Comparison of ENCODE assay signal across 19 cellular contexts in genomic region chr4:13452927-13453579, GRCh38. TPM values are rescaled to one million over a fixed set of nuclear protein-coding genes. Genes with fewer than 3 reads are reported as not detected.
DNase-seq lines count a peak whose midpoint lies in the region; ATAC-seq and TF ChIP-seq lines count a peak whose summit lies in the region.
"Had no signal": no experiment of that assay in that cellular context is flagged by ENCODE, and none has a peak within 500 bp of the region (broad histone marks: within the 10 kb centered on the region; RNA-seq: fewer than 3 reads in every experiment).

No MANE protein-coding gene starts in this region.

- H3K27me3 Mint-ChIP-seq in activated naive CD4-positive, alpha-beta T cell treated with anti-CD3 and anti-CD28 coated beads, Interleukin-2, amount 10 ng/mL, durations not matched to agents 7 days and 5 days = no peaks in the 10 kb centered on the region
- H3K27me3 Mint-ChIP-seq in activated naive CD4-positive, alpha-beta T cell treated with anti-CD3 and anti-CD28 coated beads for 36 hours (ENCODE audit: low read depth) = no peaks in the 10 kb centered on the region
- H3K27me3 Mint-ChIP-seq in activated T-helper 2 cell treated with anti-CD3 and anti-CD28 coated beads, Interferon-gamma antibody, Interleukin-2, Interleukin-4, amounts not matched to agents 10 μg/mL and 5 μg/mL and 100 μg/mL, durations not matched to agents 14 hours and 24 hours and 36 hours (ENCODE audit: low read depth) = no peaks in the 10 kb centered on the region

- H3K27ac Mint-ChIP-seq in activated naive CD4-positive, alpha-beta T cell treated with anti-CD3 and anti-CD28 coated beads, Interleukin-2, amount 10 ng/mL, durations not matched to agents 7 days and 5 days = peak overlapping the region; percentile 82
- H3K27ac Mint-ChIP-seq in activated naive CD4-positive, alpha-beta T cell treated with anti-CD3 and anti-CD28 coated beads for 36 hours = no peak overlapping the region
- peak overlapping the region; percentile 31 for H3K27ac Mint-ChIP-seq in activated T-helper 2 cell treated with anti-CD3 and anti-CD28 coated beads, Interferon-gamma antibody, Interleukin-2, Interleukin-4, amounts not matched to agents 10 μg/mL and 5 μg/mL and 100 μg/mL, durations not matched to agents 14 hours and 24 hours and 36 hours
- H3K27ac Mint-ChIP-seq: neural progenitor cell had no signal

- TF ChIP-seq CTCF in smooth muscle cell (IDR thresholded peaks at IDR 0.05; ENCODE audit: borderline replicate concordance, insufficient read depth, poor library complexity, severe bottlenecking) (no peak), spleen (IDR thresholded peaks at IDR 0.05 in 8 of 11, conservative IDR thresholded peaks at IDR 0.05 in 3 of 11) (no peak)

- no peak overlapping the region for H3K4me2 ChIP-seq in smooth muscle cell
- H3K4me2 ChIP-seq: neural progenitor cell had no signal

- H4K20me1 ChIP-seq in smooth muscle cell (ENCODE audit: low read depth) = no peaks in the 10 kb centered on the region

- H3F3A ChIP-seq in smooth muscle cell (ENCODE audit: low read depth) = no peaks in the 10 kb centered on the region

- H3K4me1 ChIP-seq in smooth muscle cell (ENCODE audit: low read depth) (no peaks in the 10 kb centered on the region), spleen (peaks cover 0 to 11% (median 0%) of the 10 kb centered on the region in 6 donors)
- H3K4me1 ChIP-seq: neural progenitor cell, right atrium auricular region, tibial artery had no signal

- no peak overlapping the region for H2AFZ ChIP-seq in smooth muscle cell (ENCODE audit: low read depth)
- H2AFZ ChIP-seq: neural progenitor cell had no signal

- no peak overlapping the region for H3K9ac ChIP-seq in smooth muscle cell (ENCODE audit: low read depth)
- H3K9ac ChIP-seq: neural progenitor cell had no signal

- H3K79me2 ChIP-seq in smooth muscle cell (ENCODE audit: low read depth) = peaks cover 3% of the 10 kb centered on the region

- 100% methylated on average over 1 of the region's 1 CpG for WGBS in smooth muscle cell (ENCODE audit: low lambda C conversion rate)
- 59 to 89% (median 87%) methylated on average over 1 of the region's 1 CpG for WGBS in spleen, 5 donors

- peaks cover 20% of the 10 kb centered on the region for H3K4me1 Mint-ChIP-seq in activated naive CD4-positive, alpha-beta T cell treated with anti-CD3 and anti-CD28 coated beads, Interleukin-2, amount 10 ng/mL, durations not matched to agents 7 days and 5 days
- peaks cover 19% of the 10 kb centered on the region for H3K4me1 Mint-ChIP-seq in activated naive CD4-positive, alpha-beta T cell treated with anti-CD3 and anti-CD28 coated beads for 36 hours (ENCODE audit: low read depth)
- H3K4me1 Mint-ChIP-seq in activated T-helper 2 cell treated with anti-CD3 and anti-CD28 coated beads, Interferon-gamma antibody, Interleukin-2, Interleukin-4, amounts not matched to agents 10 μg/mL and 5 μg/mL and 100 μg/mL, durations not matched to agents 14 hours and 24 hours and 36 hours (ENCODE audit: low read depth) = peaks cover 14% of the 10 kb centered on the region
- H3K4me1 Mint-ChIP-seq: neural progenitor cell had no signal

- peaks cover 14% of the 10 kb centered on the region for H3K9me3 Mint-ChIP-seq in activated naive CD4-positive, alpha-beta T cell treated with anti-CD3 and anti-CD28 coated beads, Interleukin-2, amount 10 ng/mL, durations not matched to agents 7 days and 5 days
- peaks cover 2% of the 10 kb centered on the region for H3K9me3 Mint-ChIP-seq in activated naive CD4-positive, alpha-beta T cell treated with anti-CD3 and anti-CD28 coated beads for 36 hours
- H3K9me3 Mint-ChIP-seq in activated T-helper 2 cell treated with anti-CD3 and anti-CD28 coated beads, Interferon-gamma antibody, Interleukin-2, Interleukin-4, amounts not matched to agents 10 μg/mL and 5 μg/mL and 100 μg/mL, durations not matched to agents 14 hours and 24 hours and 36 hours = peaks cover 29% of the 10 kb centered on the region

- peak; percentile 85 for ATAC-seq in HG03342 (IDR thresholded peaks at IDR 0.05; ENCODE audit: unreplicated experiment)
- no peak for ATAC-seq in HG03520 (IDR thresholded peaks at IDR 0.05; ENCODE audit: unreplicated experiment)
- ATAC-seq: PC-3 had no signal

- CTCF ChIA-PET in activated naive CD4-positive, alpha-beta T cell treated with anti-CD3 and anti-CD28 coated beads, Interleukin-2, amount 10 ng/mL, durations not matched to agents 7 days and 5 days (lab: Charles Lee) = no interaction called here
- CTCF ChIA-PET in activated naive CD4-positive, alpha-beta T cell treated with anti-CD3 and anti-CD28 coated beads for 36 hours (lab: Charles Lee) = interaction anchor here (0.6 kb wide), 1 partner anchor 18 kb away, joined by 4 read pairs; no protein-coding TSS in a partner anchor

- TF ChIP-seq POLR2A in spleen (IDR thresholded peaks at IDR 0.05) = no peak

- intact Hi-C loops in activated naive CD4-positive, alpha-beta T cell treated with anti-CD3 and anti-CD28 coated beads for 36 hours (cut with micrococcal nuclease) = no loop called here
- intact Hi-C loops in activated T-helper 2 cell treated with anti-CD3 and anti-CD28 coated beads, Interferon-gamma antibody, Interleukin-2, Interleukin-4, amounts not matched to agents 10 μg/mL and 5 μg/mL and 100 μg/mL, durations not matched to agents 14 hours and 24 hours and 36 hours (cut with micrococcal nuclease) = loop anchor here (2.0 kb wide), 1 partner anchor 24 kb away; no protein-coding TSS in a partner anchor
- intact Hi-C loops in spleen (cut with DNase I; ENCODE audit: low total_unique reads) = no loop called here

- H3K9me3 ChIP-seq in smooth muscle cell (replicated peaks; ENCODE audit: low read depth) (no peaks in the 10 kb centered on the region), spleen (peaks cover 0 to 13% (median 9%) of the 10 kb centered on the region in 8 donors)
- H3K9me3 ChIP-seq: HAP-1, right atrium auricular region, tibial artery had no signal

- H3K36me3 Mint-ChIP-seq in activated naive CD4-positive, alpha-beta T cell treated with anti-CD3 and anti-CD28 coated beads, Interleukin-2, amount 10 ng/mL, durations not matched to agents 7 days and 5 days = peaks cover 28% of the 10 kb centered on the region
- peaks cover 23% of the 10 kb centered on the region for H3K36me3 Mint-ChIP-seq in activated naive CD4-positive, alpha-beta T cell treated with anti-CD3 and anti-CD28 coated beads for 36 hours (ENCODE audit: low read depth)
- peaks cover 45% of the 10 kb centered on the region for H3K36me3 Mint-ChIP-seq in activated T-helper 2 cell treated with anti-CD3 and anti-CD28 coated beads, Interferon-gamma antibody, Interleukin-2, Interleukin-4, amounts not matched to agents 10 μg/mL and 5 μg/mL and 100 μg/mL, durations not matched to agents 14 hours and 24 hours and 36 hours (ENCODE audit: low read depth)

- peak overlapping the region; percentile 22 for H3K4me3 Mint-ChIP-seq in activated naive CD4-positive, alpha-beta T cell treated with anti-CD3 and anti-CD28 coated beads, Interleukin-2, amount 10 ng/mL, durations not matched to agents 7 days and 5 days
- no peak overlapping the region for H3K4me3 Mint-ChIP-seq in activated naive CD4-positive, alpha-beta T cell treated with anti-CD3 and anti-CD28 coated beads for 36 hours
- no peak overlapping the region for H3K4me3 Mint-ChIP-seq in activated T-helper 2 cell treated with anti-CD3 and anti-CD28 coated beads, Interferon-gamma antibody, Interleukin-2, Interleukin-4, amounts not matched to agents 10 μg/mL and 5 μg/mL and 100 μg/mL, durations not matched to agents 14 hours and 24 hours and 36 hours (ENCODE audit: low read depth)
- H3K4me3 Mint-ChIP-seq: neural progenitor cell had no signal

- no peak overlapping the region for H3K27ac ChIP-seq in smooth muscle cell (ENCODE audit: low read depth)
- H3K27ac ChIP-seq in spleen = no peak overlapping the region
- H3K27ac ChIP-seq: coronary artery, neural progenitor cell, right atrium auricular region, tibial artery had no signal

- H3K4me3 ChIP-seq in smooth muscle cell (no peak overlapping the region), spleen (no peak overlapping the region)
- H3K4me3 ChIP-seq: coronary artery, HAP-1, neural progenitor cell, right atrium auricular region, tibial artery had no signal

- DNase-seq in activated naive CD4-positive, alpha-beta T cell treated with anti-CD3 and anti-CD28 coated beads, Interleukin-2, amount 10 ng/mL, durations not matched to agents 7 days and 5 days = no peak
- DNase-seq in activated naive CD4-positive, alpha-beta T cell treated with anti-CD3 and anti-CD28 coated beads for 36 hours = no peak
- DNase-seq in activated T-helper 2 cell treated with anti-CD3 and anti-CD28 coated beads, Interferon-gamma antibody, Interleukin-2, Interleukin-4, amounts not matched to agents 10 μg/mL and 5 μg/mL and 100 μg/mL, durations not matched to agents 14 hours and 24 hours and 36 hours (ENCODE audit: low spot score) = no peak
- no peak for DNase-seq in smooth muscle cell (lab: John Stamatoyannopoulos, UW; ENCODE audit: unreplicated experiment)
- DNase-seq in stimulated activated CD4-positive, alpha-beta T cell treated with anti-CD3 and anti-CD28 coated beads, Interleukin-2, amount 100 ng/mL, for 24 hours = no peak
- DNase-seq in spleen = no peak
- DNase-seq: aorta, GF-D8, mammary epithelial cell, NCI-H187, NCI-H526, PC-3, tibial artery had no signal

- H3K36me3 ChIP-seq in smooth muscle cell (ENCODE audit: low read depth) (no peaks in the 10 kb centered on the region), spleen (peaks cover 0 to 19% (median 15%) of the 10 kb centered on the region in 6 donors)
- H3K36me3 ChIP-seq: neural progenitor cell had no signal

- H3K27me3 ChIP-seq in smooth muscle cell (ENCODE audit: low read depth) (no peaks in the 10 kb centered on the region), spleen (replicated peaks in 1 of 7) (no peaks in the 10 kb centered on the region)
- H3K27me3 ChIP-seq: neural progenitor cell, right atrium auricular region, tibial artery had no signal

RNA-seq across cellular contexts. Expression of gene RAB28, which starts 31.1 kb away (rescaled TPM):
- total RNA-seq in activated naive CD4-positive, alpha-beta T cell treated with anti-CD3 and anti-CD28 coated beads for 36 hours = 10 to 100 TPM; 15.6 to 16.7 TPM
- total RNA-seq in activated T-helper 2 cell treated with anti-CD3 and anti-CD28 coated beads, Interferon-gamma antibody, Interleukin-2, Interleukin-4, amounts not matched to agents 10 μg/mL and 5 μg/mL and 100 μg/mL, durations not matched to agents 14 hours and 24 hours and 36 hours = 17.4 and 19.3 TPM in 2 replicates
- total RNA-seq in smooth muscle cell = 37.2 and 40.7 TPM in 2 replicates
- 32.8 and 36.8 TPM in 2 replicates for polyA plus RNA-seq in smooth muscle cell
- total RNA-seq in spleen = 10 to 100 TPM; 15.0 to 23.4 (median 19.9) TPM
- polyA plus RNA-seq in spleen = 10 to 100 TPM in 2 of 3 donors, 1 to 10 TPM in 1; 9.9 to 18.9 (median 12.7) TPM
